ENCODE assay signal across 15 cellular contexts in genomic region chr6:169720207-169720855, GRCh38. TPM values are rescaled to one million over a fixed set of nuclear protein-coding genes. Genes with fewer than 3 reads are reported as not detected.
DNase-seq lines count a peak whose midpoint lies in the region; ATAC-seq, FAIRE-seq and TF ChIP-seq lines count a peak whose summit lies in the region.
"Had no signal": no experiment of that assay in that cellular context is flagged by ENCODE, and none has a peak within 500 bp of the region (broad histone marks: within the 10 kb centered on the region; RNA-seq: fewer than 3 reads in every experiment).

No MANE protein-coding gene starts in this region.

- no peak overlapping the region for H2BK12ac ChIP-seq in trophoblast cell (ENCODE audit: low read length)

- H4K12ac ChIP-seq in trophoblast cell (ENCODE audit: low read depth, low read length): no peak overlapping the region

- peaks cover 6% of the 10 kb centered on the region for H4K20me1 ChIP-seq in K562 (replicated peaks; ENCODE audit: control insufficient read depth, insufficient read depth, low read length)

- H3K4ac ChIP-seq in trophoblast cell (ENCODE audit: low read depth, low read length): no peak overlapping the region

- no peak overlapping the region for H4K91ac ChIP-seq in trophoblast cell (ENCODE audit: low read depth, low read length)

- BruUV-seq in MCF 10A (replicated peaks; lab: Mats Ljungman, UMichigan): no TSS peak
- no TSS peak for BruUV-seq in K562 (replicated peaks; lab: Mats Ljungman, UMichigan)

- no peak overlapping the region for H3K27ac Mint-ChIP-seq in MCF 10A (ENCODE audit: low read depth, unreplicated experiment)
- H3K27ac Mint-ChIP-seq: B cell had no signal

- peaks cover 32% of the 10 kb centered on the region for H3K36me3 Mint-ChIP-seq in MCF 10A (ENCODE audit: insufficient read depth, unreplicated experiment)

- H3K4me1 ChIP-seq in breast epithelium (peaks cover 0 to 9% of the 10 kb centered on the region in 2 donors), K562 (replicated peaks in 1 of 2; ENCODE audit: control insufficient read depth in 2 of 2, insufficient read depth in 2 of 2, low read length in 2 of 2) (peaks cover 19 to 20% of the 10 kb centered on the region in 2 experiments), gastroesophageal sphincter (peaks cover 4 to 44% (median 9%) of the 10 kb centered on the region in 3 donors), trophoblast cell (ENCODE audit: control insufficient read depth in 1 of 2, insufficient read depth in 2 of 2, low read length in 2 of 2) (peaks cover 0 to 5% of the 10 kb centered on the region in 2 experiments)

- TF ChIP-seq EP300 in K562 (IDR thresholded peaks at IDR 0.05; ENCODE audit: low read length): no peak
- no peak for TF ChIP-seq EP300 in gastroesophageal sphincter (IDR thresholded peaks at IDR 0.05)

- no peaks in the 10 kb centered on the region for H3K27me3 Mint-ChIP-seq in MCF 10A (ENCODE audit: insufficient read depth, unreplicated experiment)
- H3K27me3 Mint-ChIP-seq: B cell had no signal

- H2AK5ac ChIP-seq in trophoblast cell (ENCODE audit: low read length): no peak overlapping the region

- H4K8ac ChIP-seq in trophoblast cell (ENCODE audit: low read depth, low read length): no peak overlapping the region

- H2BK120ac ChIP-seq in trophoblast cell (ENCODE audit: insufficient read depth, low read length, poor library complexity): no peak overlapping the region

- CTCF ChIA-PET in MCF 10A (lab: Yijun Ruan, JAX): interaction anchor here (0.7 kb wide), 1 partner anchor 10 kb away, joined by 3 read pairs; no protein-coding TSS in a partner anchor
- CTCF ChIA-PET in K562 (lab: Yijun Ruan, JAX; ENCODE audit: low intra/inter-chr PET ratio): no interaction called here

- no peak for TF ChIP-seq RAD21 in K562 (CRISPR knock-in tag; conservative IDR thresholded peaks at IDR 0.05 in 1 of 2, IDR thresholded peaks at IDR 0.05 in 1 of 2)

- H3K27ac ChIP-seq in breast epithelium (no peak overlapping the region), K562 (ENCODE audit: extremely low read depth, low read depth, low read length) (no peak overlapping the region), gastroesophageal sphincter (no peak overlapping the region), trophoblast cell (ENCODE audit: low read depth, low read length) (no peak overlapping the region)
- H3K27ac ChIP-seq: cardiac muscle cell, epithelial cell of prostate, HL-60, parathyroid adenoma had no signal

- peak; percentile 26 for TF ChIP-seq CTCF in MCF 10A (IDR thresholded peaks at IDR 0.05; ENCODE audit: unreplicated experiment)
- TF ChIP-seq CTCF in breast epithelium (IDR thresholded peaks at IDR 0.05): no peak
- TF ChIP-seq CTCF in K562 (IDR thresholded peaks at IDR 0.05 in 2 of 3, conservative IDR thresholded peaks at IDR 0.05 in 1 of 3; ENCODE audit: insufficient read depth in 2 of 3, low read depth in 1 of 3, low read length in 3 of 3): peak in 2 of 3 experiments; percentile 13 to 15; a peak in 1 of 6 replicates
- no peak for TF ChIP-seq CTCF in gastroesophageal sphincter (IDR thresholded peaks at IDR 0.05)

- no peak for FAIRE-seq in K562 (lab: Jason Lieb, UNC)

- WGBS in K562 (ENCODE audit: insufficient coverage, low coverage, missing lambda C conversion rate): 93% methylated on average over 3 of the region's 3 CpGs
- 90 to 100% methylated on average over 3 of the region's 3 CpGs for WGBS in gastroesophageal sphincter (ENCODE audit: low coverage in 1 of 2), 2 donors
- no CpG with 5 or more reads among the region's 3 CpGs for WGBS in trophoblast cell (ENCODE audit: extremely low coverage, insufficient coverage, insufficient read length)

- H3K4me3 ChIP-seq in breast epithelium (no peak overlapping the region), K562 (no peak overlapping the region), gastroesophageal sphincter (no peak overlapping the region), trophoblast cell (ENCODE audit: low read depth, low read length) (no peak overlapping the region)
- H3K4me3 ChIP-seq: cardiac muscle cell, MG63 had no signal

- H3K4me2 ChIP-seq in K562 (ENCODE audit: insufficient read depth, low read length) (no peak overlapping the region), trophoblast cell (ENCODE audit: low read length) (no peak overlapping the region)

- H3K14ac ChIP-seq in trophoblast cell (ENCODE audit: low read length): no peak overlapping the region

- DNase-seq in MCF 10A (ENCODE audit: unreplicated experiment): no peak
- DNase-seq in breast epithelium (ENCODE audit: low spot score in 2 of 2): no peak
- peak; percentile 83 for DNase-seq in MV-4-11 (lab: John Stamatoyannopoulos, UW)
- DNase-seq in K562 (ENCODE audit: extremely low read depth in 1 of 4, low spot score in 3 of 4): no peak
- DNase-seq in DMS53 treated with DMSO at 0.1 percent for 48 hours (lab: John Stamatoyannopoulos, UW; ENCODE audit: unreplicated experiment): no peak
- no peak for DNase-seq in G401 (ENCODE audit: low spot score)
- no peak for DNase-seq in trophoblast cell
- DNase-seq: MG63, NCI-H510A had no signal

- no peak overlapping the region for H3K4me3 Mint-ChIP-seq in MCF 10A (ENCODE audit: unreplicated experiment)
- H3K4me3 Mint-ChIP-seq: B cell had no signal

- intact Hi-C loops in MCF 10A (cut with micrococcal nuclease) (no loop called here), breast epithelium (cut with DNase I; ENCODE audit: low total_unique reads) (no loop called here), K562 (cut with micrococcal nuclease) (no loop called here)

- POLR2A ChIA-PET in MCF 10A (lab: Yijun Ruan, JAX): interaction anchor here (0.7 to 5.4 kb wide), 5 partner anchors 11 to 32 kb away, joined by 3 to 102 read pairs (median 11); partner anchors contain the start of genes C6orf120 and WDR27
- POLR2A ChIA-PET in K562 (lab: Yijun Ruan, JAX): interaction anchor here (0.6 to 7.0 kb wide), 4 partner anchors 10 to 15 kb away, joined by 3 to 46 read pairs (median 4); no protein-coding TSS in a partner anchor

- peaks cover 10% of the 10 kb centered on the region for H3K4me1 Mint-ChIP-seq in MCF 10A (ENCODE audit: insufficient read depth, unreplicated experiment)

- H3K9me3 Mint-ChIP-seq in MCF 10A (ENCODE audit: unreplicated experiment): no peaks in the 10 kb centered on the region

- H3K18ac ChIP-seq in trophoblast cell (ENCODE audit: low read length): no peak overlapping the region

- no peak overlapping the region for H2BK5ac ChIP-seq in trophoblast cell (ENCODE audit: low read depth, low read length, poor library complexity)

- H2AFZ ChIP-seq in K562 (ENCODE audit: low read depth, low read length): no peak overlapping the region
- H2AFZ ChIP-seq in trophoblast cell (ENCODE audit: insufficient read depth, low read length, poor library complexity): no peak overlapping the region
- H2AFZ ChIP-seq: parathyroid adenoma had no signal

- peaks cover 11% of the 10 kb centered on the region for H3K79me1 ChIP-seq in trophoblast cell (ENCODE audit: low read length)

- H3K9ac ChIP-seq in K562 (ENCODE audit: insufficient read depth in 1 of 2, low read depth in 2 of 2, low read length in 2 of 2) (no peak overlapping the region), trophoblast cell (ENCODE audit: low read length) (no peak overlapping the region)
- H3K9ac ChIP-seq: parathyroid adenoma had no signal

- no peaks in the 10 kb centered on the region for H3K9me1 ChIP-seq in K562 (ENCODE audit: control insufficient read depth, insufficient read depth, low read length)

- H3K27me3 ChIP-seq in breast epithelium: no peaks in the 10 kb centered on the region
- no peaks in the 10 kb centered on the region for H3K27me3 ChIP-seq in K562 (ENCODE audit: control insufficient read depth in 2 of 2, insufficient read depth in 2 of 2, low read length in 2 of 2)
- no peaks in the 10 kb centered on the region for H3K27me3 ChIP-seq in gastroesophageal sphincter
- H3K27me3 ChIP-seq in trophoblast cell (ENCODE audit: insufficient read depth, low read length): no peaks in the 10 kb centered on the region
- H3K27me3 ChIP-seq: cardiac muscle cell, MG63 had no signal

- in situ Hi-C loops in K562 (cut with MboI) (no loop called here), G401 (cut with HindIII; ENCODE audit: low sequenced_read_pairs) (no loop called here)

- H3K9me3 ChIP-seq in breast epithelium: no peaks in the 10 kb centered on the region
- no peaks in the 10 kb centered on the region for H3K9me3 ChIP-seq in K562 (replicated peaks; ENCODE audit: control insufficient read depth, insufficient read depth, low read depth, low read length)
- no peaks in the 10 kb centered on the region for H3K9me3 ChIP-seq in gastroesophageal sphincter
- H3K9me3 ChIP-seq in trophoblast cell (ENCODE audit: insufficient read depth, low read depth, low read length): no peaks in the 10 kb centered on the region
- H3K9me3 ChIP-seq: MG63 had no signal

- TF ChIP-seq POLR2A in breast epithelium (IDR thresholded peaks at IDR 0.05) (no peak), K562 (conservative IDR thresholded peaks at IDR 0.05) (no peak), gastroesophageal sphincter (IDR thresholded peaks at IDR 0.05) (no peak)

- H3K79me2 ChIP-seq in K562 (ENCODE audit: control insufficient read depth, insufficient read depth, low read length) (peaks cover 49% of the 10 kb centered on the region), trophoblast cell (ENCODE audit: control insufficient read depth, insufficient read depth, low read length, poor library complexity) (peaks cover 9% of the 10 kb centered on the region)

- ATAC-seq in K562 (no peak), gastroesophageal sphincter (no peak)

- H3K23ac ChIP-seq in trophoblast cell (ENCODE audit: low read length): no peak overlapping the region

- H3K36me3 ChIP-seq in breast epithelium (no peaks in the 10 kb centered on the region), K562 (ENCODE audit: control insufficient read depth, insufficient read depth, low read length) (peaks cover 43% of the 10 kb centered on the region), gastroesophageal sphincter (peaks cover 0 to 22% of the 10 kb centered on the region in 2 donors), trophoblast cell (ENCODE audit: control insufficient read depth in 1 of 2, insufficient read depth in 2 of 2, low read length in 2 of 2) (peaks cover 7 to 8% of the 10 kb centered on the region in 2 experiments)

RNA-seq across cellular contexts. Expression of gene PHF10, which starts 4.0 kb away (rescaled TPM):
- total RNA-seq in MCF 10A (2022) (27.2 and 34.9 TPM in 2 replicates), breast epithelium (10 to 100 TPM; 50.1 to 79.2 (median 61.6) TPM), K562 (2014; rRNA removed) (31.0 and 31.5 TPM in 2 replicates), K562 (2014; rRNA removed; fragmentation: Illumina TruSeq; extraction: Trizol) (47.2 and 51.7 TPM in 2 replicates), K562 (2015; rRNA removed; fragmentation: Illumina TruSeq; extraction: Trizol) (43.5 and 46.0 TPM in 2 replicates), K562 (2021) (55.3 and 55.5 TPM in 2 replicates), gastroesophageal sphincter (10 to 100 TPM; 72.3 to 92.9 (median 82.5) TPM)
- total RNA-seq in K562 (2011; cell fraction: chromatin; rRNA removed; ENCODE audit: low replicate concordance): 25.9 and 85.9 TPM in 2 replicates
- total RNA-seq in K562 (2011; cell fraction: nucleolus; rRNA removed): 15.2 and 18.6 TPM in 2 replicates
- total RNA-seq in K562 (2011; cell fraction: nucleoplasm; rRNA removed): 37.9 and 64.3 TPM in 2 replicates
- polyA plus RNA-seq in K562 (2011; rRNA removed) (39.2 and 45.9 TPM in 2 replicates), K562 (2014; fragmentation: Illumina TruSeq; extraction: Trizol) (73.1 and 88.9 TPM in 2 replicates), K562 (2014; fragmentation: Nextera tagmentation; extraction: Ambion mirVana) (10 to 100 TPM; 23.9 to 24.0 TPM), K562 (2014; rRNA removed) (55.4 and 55.7 TPM in 2 replicates)
- polyA plus RNA-seq in K562 (2011; cell fraction: cytosol; rRNA removed): 10.6 and 21.2 TPM in 2 replicates
- polyA plus RNA-seq in K562 (2011; cell fraction: nucleus; rRNA removed): 28.4 and 50.3 TPM in 2 replicates
- polyA plus RNA-seq in K562 (2012): 57.5 and 65.6 TPM in 2 replicates
- polyA minus RNA-seq in K562 (2011; rRNA and poly(A)+ RNA removed): 33.4 and 40.6 TPM in 2 replicates
- polyA minus RNA-seq in K562 (2011; cell fraction: cytosol; rRNA and poly(A)+ RNA removed): 16.5 and 19.0 TPM in 2 replicates
- 12.7 and 27.4 TPM in 2 replicates for polyA minus RNA-seq in K562 (2011; cell fraction: nucleus; rRNA and poly(A)+ RNA removed)
- total RNA-seq in G401 (2014; rRNA removed; shearing (Covaris generic)): 43.2 and 47.4 TPM in 2 replicates
- 34.1 and 36.8 TPM in 2 replicates for polyA plus RNA-seq in trophoblast cell (2013)

RNA-seq across cellular contexts. Expression of gene C6orf120, which starts 18.4 kb away (rescaled TPM):
- total RNA-seq in MCF 10A (2022): 25.3 and 26.3 TPM in 2 replicates
- 10 to 100 TPM; 29.5 to 49.0 (median 33.4) TPM for total RNA-seq in breast epithelium
- 17.5 and 28.0 TPM in 2 replicates for total RNA-seq in K562 (2011; cell fraction: chromatin; rRNA removed; ENCODE audit: low replicate concordance)
- 25.8 and 28.7 TPM in 2 replicates for total RNA-seq in K562 (2011; cell fraction: nucleolus; rRNA removed)
- total RNA-seq in K562 (2011; cell fraction: nucleoplasm; rRNA removed): 29.4 and 46.3 TPM in 2 replicates
- total RNA-seq in K562 (2014; rRNA removed): 43.5 and 47.6 TPM in 2 replicates
- total RNA-seq in K562 (2014; rRNA removed; fragmentation: Illumina TruSeq; extraction: Trizol): 37.2 and 40.8 TPM in 2 replicates
- 37.4 and 42.8 TPM in 2 replicates for total RNA-seq in K562 (2015; rRNA removed; fragmentation: Illumina TruSeq; extraction: Trizol)
- 44.9 and 49.7 TPM in 2 replicates for total RNA-seq in K562 (2021)
- polyA plus RNA-seq in K562 (2011; rRNA removed): 23.2 and 32.6 TPM in 2 replicates
- polyA plus RNA-seq in K562 (2011; cell fraction: cytosol; rRNA removed): 15.9 and 25.0 TPM in 2 replicates
- 14.4 and 18.9 TPM in 2 replicates for polyA plus RNA-seq in K562 (2011; cell fraction: nucleus; rRNA removed)
- 32.3 and 37.0 TPM in 2 replicates for polyA plus RNA-seq in K562 (2012)
- polyA plus RNA-seq in K562 (2014; fragmentation: Illumina TruSeq; extraction: Trizol): 33.2 and 36.3 TPM in 2 replicates
- 1 to 10 TPM; 7.7 to 9.7 TPM for polyA plus RNA-seq in K562 (2014; fragmentation: Nextera tagmentation; extraction: Ambion mirVana)
- polyA plus RNA-seq in K562 (2014; rRNA removed): 34.8 and 42.3 TPM in 2 replicates
- polyA minus RNA-seq in K562 (2011; rRNA and poly(A)+ RNA removed): 21.8 and 21.9 TPM in 2 replicates
- 16.1 and 16.3 TPM in 2 replicates for polyA minus RNA-seq in K562 (2011; cell fraction: cytosol; rRNA and poly(A)+ RNA removed)
- polyA minus RNA-seq in K562 (2011; cell fraction: nucleus; rRNA and poly(A)+ RNA removed): 20.7 and 29.2 TPM in 2 replicates
- total RNA-seq in G401 (2014; rRNA removed; shearing (Covaris generic)): 43.4 and 54.8 TPM in 2 replicates
- 10 to 100 TPM; 31.9 to 38.8 (median 35.4) TPM for total RNA-seq in gastroesophageal sphincter
- polyA plus RNA-seq in trophoblast cell (2013): 19.3 and 20.0 TPM in 2 replicates

RNA-seq across cellular contexts. Expression of gene WDR27, which starts 18.5 kb away (rescaled TPM):
- total RNA-seq in MCF 10A (2022): 65.4 and 80.6 TPM in 2 replicates
- 10 to 100 TPM; 21.3 to 68.6 (median 56.4) TPM for total RNA-seq in breast epithelium
- 556 and 619 TPM in 2 replicates for total RNA-seq in K562 (2011; cell fraction: chromatin; rRNA removed; ENCODE audit: low replicate concordance)
- 297 and 303 TPM in 2 replicates for total RNA-seq in K562 (2011; cell fraction: nucleolus; rRNA removed)
- 373 and 427 TPM in 2 replicates for total RNA-seq in K562 (2011; cell fraction: nucleoplasm; rRNA removed)
- 33.9 and 37.4 TPM in 2 replicates for total RNA-seq in K562 (2014; rRNA removed)
- 19.9 and 22.2 TPM in 2 replicates for total RNA-seq in K562 (2014; rRNA removed; fragmentation: Illumina TruSeq; extraction: Trizol)
- 20.4 TPM in 2 replicates for total RNA-seq in K562 (2015; rRNA removed; fragmentation: Illumina TruSeq; extraction: Trizol)
- 49.7 and 58.7 TPM in 2 replicates for total RNA-seq in K562 (2021)
- 77.2 and 85.6 TPM in 2 replicates for polyA plus RNA-seq in K562 (2011; rRNA removed)
- polyA plus RNA-seq in K562 (2011; cell fraction: cytosol; rRNA removed): 33.4 and 42.3 TPM in 2 replicates
- polyA plus RNA-seq in K562 (2011; cell fraction: nucleus; rRNA removed): 811 and 959 TPM in 2 replicates
- 30.5 and 38.0 TPM in 2 replicates for polyA plus RNA-seq in K562 (2012)
- polyA plus RNA-seq in K562 (2014; fragmentation: Illumina TruSeq; extraction: Trizol): 22.7 and 23.3 TPM in 2 replicates
- 1 to 10 TPM; 4.3 to 5.1 TPM for polyA plus RNA-seq in K562 (2014; fragmentation: Nextera tagmentation; extraction: Ambion mirVana)
- 61.2 and 71.8 TPM in 2 replicates for polyA plus RNA-seq in K562 (2014; rRNA removed)
- polyA minus RNA-seq in K562 (2011; rRNA and poly(A)+ RNA removed): 60.4 and 66.1 TPM in 2 replicates
- 23.3 and 36.5 TPM in 2 replicates for polyA minus RNA-seq in K562 (2011; cell fraction: cytosol; rRNA and poly(A)+ RNA removed)
- 221 and 226 TPM in 2 replicates for polyA minus RNA-seq in K562 (2011; cell fraction: nucleus; rRNA and poly(A)+ RNA removed)
- total RNA-seq in G401 (2014; rRNA removed; shearing (Covaris generic)): 12.1 and 20.9 TPM in 2 replicates
- 10 to 100 TPM in 3 of 4 donors, 1 to 10 TPM in 1; 10.0 to 35.0 (median 20.7) TPM for total RNA-seq in gastroesophageal sphincter
- 16.0 TPM in 2 replicates for polyA plus RNA-seq in trophoblast cell (2013)

RNA-seq across cellular contexts. Expression of gene DYNLT2, which starts 31.0 kb away (rescaled TPM):
- 0.79 and 1.3 TPM in 2 replicates for total RNA-seq in MCF 10A (2022)
- total RNA-seq in breast epithelium: 1 to 10 TPM; 1.9 to 2.6 (median 2.3) TPM
- 3.7 and 10.2 TPM in 2 replicates for total RNA-seq in K562 (2011; cell fraction: chromatin; rRNA removed; ENCODE audit: low replicate concordance)
- total RNA-seq in K562 (2011; cell fraction: nucleolus; rRNA removed): 4.9 and 5.0 TPM in 2 replicates
- 8.4 and 14.4 TPM in 2 replicates for total RNA-seq in K562 (2011; cell fraction: nucleoplasm; rRNA removed)
- total RNA-seq in K562 (2014; rRNA removed): 4.8 and 6.9 TPM in 2 replicates
- 6.3 and 7.1 TPM in 2 replicates for total RNA-seq in K562 (2014; rRNA removed; fragmentation: Illumina TruSeq; extraction: Trizol)
- 9.1 and 10.2 TPM in 2 replicates for total RNA-seq in K562 (2015; rRNA removed; fragmentation: Illumina TruSeq; extraction: Trizol)
- 3.7 and 4.6 TPM in 2 replicates for total RNA-seq in K562 (2021)
- polyA plus RNA-seq in K562 (2011; rRNA removed): 11.8 and 12.6 TPM in 2 replicates
- 3.5 and 5.8 TPM in 2 replicates for polyA plus RNA-seq in K562 (2011; cell fraction: cytosol; rRNA removed)
- polyA plus RNA-seq in K562 (2011; cell fraction: nucleus; rRNA removed): 5.3 and 6.8 TPM in 2 replicates
- polyA plus RNA-seq in K562 (2012): 4.2 and 7.7 TPM in 2 replicates
- polyA plus RNA-seq in K562 (2014; fragmentation: Illumina TruSeq; extraction: Trizol): 6.0 and 6.2 TPM in 2 replicates
- 1 to 10 TPM; 2.0 to 2.5 TPM for polyA plus RNA-seq in K562 (2014; fragmentation: Nextera tagmentation; extraction: Ambion mirVana)
- 7.2 and 12.8 TPM in 2 replicates for polyA plus RNA-seq in K562 (2014; rRNA removed)
- 2.4 and 3.8 TPM in 2 replicates for polyA minus RNA-seq in K562 (2011; rRNA and poly(A)+ RNA removed)
- polyA minus RNA-seq in K562 (2011; cell fraction: cytosol; rRNA and poly(A)+ RNA removed): 0.64 and 0.95 TPM in 2 replicates
- polyA minus RNA-seq in K562 (2011; cell fraction: nucleus; rRNA and poly(A)+ RNA removed): 4.8 and 9.9 TPM in 2 replicates
- 0.37 and 1.6 TPM in 2 replicates for total RNA-seq in G401 (2014; rRNA removed; shearing (Covaris generic))
- 1 to 10 TPM in 3 of 4 donors, under 1 TPM in 1; 0.74 to 3.1 (median 1.4) TPM for total RNA-seq in gastroesophageal sphincter
- polyA plus RNA-seq in trophoblast cell (2013): 1.3 TPM in 2 replicates

RNA-seq across cellular contexts. Expression of gene ERMARD, which starts 31.1 kb away (rescaled TPM):
- total RNA-seq in MCF 10A (2022) (42.8 and 51.7 TPM in 2 replicates), breast epithelium (10 to 100 TPM; 20.6 to 31.0 (median 27.7) TPM), K562 (2014; rRNA removed) (14.5 and 20.9 TPM in 2 replicates), K562 (2014; rRNA removed; fragmentation: Illumina TruSeq; extraction: Trizol) (26.1 and 27.0 TPM in 2 replicates), K562 (2015; rRNA removed; fragmentation: Illumina TruSeq; extraction: Trizol) (22.2 and 25.6 TPM in 2 replicates), K562 (2021) (24.0 and 27.7 TPM in 2 replicates), gastroesophageal sphincter (10 to 100 TPM; 14.3 to 31.9 (median 16.8) TPM)
- total RNA-seq in K562 (2011; cell fraction: chromatin; rRNA removed; ENCODE audit: low replicate concordance): 44.9 and 104 TPM in 2 replicates
- total RNA-seq in K562 (2011; cell fraction: nucleolus; rRNA removed): 22.5 and 30.1 TPM in 2 replicates
- 54.3 and 84.0 TPM in 2 replicates for total RNA-seq in K562 (2011; cell fraction: nucleoplasm; rRNA removed)
- polyA plus RNA-seq in K562 (2011; rRNA removed) (48.1 and 55.2 TPM in 2 replicates), K562 (2014; fragmentation: Illumina TruSeq; extraction: Trizol) (20.4 and 21.2 TPM in 2 replicates), K562 (2014; fragmentation: Nextera tagmentation; extraction: Ambion mirVana) (10 to 100 TPM; 56.5 to 68.6 TPM), K562 (2014; rRNA removed) (25.5 and 32.7 TPM in 2 replicates)
- polyA plus RNA-seq in K562 (2011; cell fraction: cytosol; rRNA removed): 33.9 and 42.2 TPM in 2 replicates
- polyA plus RNA-seq in K562 (2011; cell fraction: nucleus; rRNA removed): 106 and 128 TPM in 2 replicates
- polyA plus RNA-seq in K562 (2012): 24.4 and 26.4 TPM in 2 replicates
- polyA minus RNA-seq in K562 (2011; rRNA and poly(A)+ RNA removed): 48.9 and 76.1 TPM in 2 replicates
- 10.2 and 17.9 TPM in 2 replicates for polyA minus RNA-seq in K562 (2011; cell fraction: cytosol; rRNA and poly(A)+ RNA removed)
- 19.3 and 39.9 TPM in 2 replicates for polyA minus RNA-seq in K562 (2011; cell fraction: nucleus; rRNA and poly(A)+ RNA removed)
- 15.8 and 26.2 TPM in 2 replicates for total RNA-seq in G401 (2014; rRNA removed; shearing (Covaris generic))
- polyA plus RNA-seq in trophoblast cell (2013): 8.6 and 9.0 TPM in 2 replicates

Comparison
In these comparisons a context has a peak if more than half of its experiments do, and no peak if none do; other contexts are left out.
1. CTCF ChIP-seq: peak in MCF 10A (single experiment) and K562 (2 of 3); none in breast epithelium (0 of 3) and gastroesophageal sphincter (0 of 4).